In genomic region chr11:4493480-4493818, GRCh38 we compare ENCODE assay signal across 7 cellular contexts. TPM values are rescaled to one million over a fixed set of nuclear protein-coding genes. Genes with fewer than 3 reads are reported as not detected.
"Had no signal": no experiment of that assay in that cellular context is flagged by ENCODE, and none has a peak within 500 bp of the region (broad histone marks: within the 10 kb centered on the region; RNA-seq: fewer than 3 reads in every experiment).

No MANE protein-coding gene starts in this region.

- H3K4me1 Mint-ChIP-seq: neural crest cell had no signal

- H3K27me3 ChIP-seq: ovary had no signal

- H3K9me3 ChIP-seq: ovary, suprapubic skin, upper lobe of right lung had no signal

- H3K27ac Mint-ChIP-seq: activated naive CD4-positive, alpha-beta T cell treated with anti-CD3 and anti-CD28 coated beads, Interleukin-2, amount 10 ng/mL, durations not matched to agents 7 days and 5 days had no signal

- H3K36me3 ChIP-seq: ovary, suprapubic skin, upper lobe of right lung had no signal

- H3K4me3 ChIP-seq: ovary, suprapubic skin, upper lobe of right lung had no signal

- H3K4me1 ChIP-seq: upper lobe of right lung had no signal

- H3K4me3 Mint-ChIP-seq: activated naive CD4-positive, alpha-beta T cell treated with anti-CD3 and anti-CD28 coated beads, Interleukin-2, amount 10 ng/mL, durations not matched to agents 7 days and 5 days; neural crest cell had no signal

- H3K9me3 Mint-ChIP-seq: activated naive CD4-positive, alpha-beta T cell treated with anti-CD3 and anti-CD28 coated beads, Interleukin-2, amount 10 ng/mL, durations not matched to agents 7 days and 5 days; neural crest cell had no signal

- H3K27ac ChIP-seq: ovary, suprapubic skin, upper lobe of right lung had no signal

- H3K36me3 Mint-ChIP-seq: activated naive CD4-positive, alpha-beta T cell treated with anti-CD3 and anti-CD28 coated beads, Interleukin-2, amount 10 ng/mL, durations not matched to agents 7 days and 5 days had no signal

RNA-seq across cellular contexts. Expression of gene OR52K1, which starts 11.0 kb away (rescaled TPM):
- total RNA-seq: epithelial cell of proximal tubule, neural crest cell had no signal
- polyA plus RNA-seq: adipose tissue had no signal

RNA-seq across cellular contexts. Expression of gene OR52K2, which starts 44.4 kb away (rescaled TPM):
- total RNA-seq: epithelial cell of proximal tubule, neural crest cell, suprapubic skin, upper lobe of right lung had no signal
- polyA plus RNA-seq: adipose tissue, ovary had no signal

RNA-seq across cellular contexts. Expression of gene OR52M1, which starts 51.5 kb away (rescaled TPM):
- total RNA-seq: epithelial cell of proximal tubule, neural crest cell, ovary, suprapubic skin, upper lobe of right lung had no signal
- polyA plus RNA-seq: adipose tissue, ovary had no signal
